23 cellular contexts compared by ENCODE assay signal in the genomic region with DNA sequence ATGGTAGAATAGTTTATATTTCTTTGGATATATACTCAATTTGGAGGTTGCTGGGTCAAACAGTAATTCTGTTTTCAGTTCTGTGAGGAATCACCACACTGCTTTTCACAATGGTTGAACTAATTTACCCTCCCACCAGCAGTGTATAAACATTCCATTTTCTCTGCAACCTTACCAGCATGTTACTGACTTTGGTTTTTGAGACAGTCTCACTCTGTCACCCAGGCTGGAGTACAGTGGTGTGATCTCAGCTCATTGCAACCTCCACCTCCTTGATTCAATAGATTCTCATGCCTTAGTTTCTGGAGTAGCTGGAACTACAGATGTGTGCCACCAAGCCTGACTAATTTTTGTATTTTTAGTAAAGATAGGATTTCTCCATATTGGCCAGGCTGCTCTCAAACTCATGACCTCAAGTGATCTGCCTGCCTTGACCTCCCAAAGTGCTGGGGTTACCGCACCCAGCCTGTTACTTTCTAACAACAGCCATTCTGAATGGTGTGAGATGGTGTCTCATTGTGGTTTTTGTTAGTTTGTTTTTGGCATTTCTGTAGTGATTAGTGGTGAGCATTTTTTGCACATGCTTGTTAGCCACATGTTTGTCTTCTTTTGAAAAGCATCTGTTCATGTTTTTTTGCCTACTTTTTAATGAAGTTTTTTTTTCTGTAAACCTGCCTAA.
"Had no signal": no experiment of that assay in that cellular context is flagged by ENCODE, and none has a peak within 500 bp of the region (broad histone marks: within the 10 kb centered on the region; RNA-seq: fewer than 3 reads in every experiment).

No MANE protein-coding gene starts in this region.

- H3K27me3 ChIP-seq: dorsolateral prefrontal cortex, gastrocnemius medialis, left lung, sigmoid colon, spleen, thyroid gland, uterus had no signal

- H2AFZ ChIP-seq: parathyroid adenoma had no signal

- H3K9me3 ChIP-seq: gastrocnemius medialis, left lung, sigmoid colon, spleen, thyroid gland, uterus had no signal

- H3K27me3 Mint-ChIP-seq: activated CD4-positive, alpha-beta T cell treated with anti-CD3 and anti-CD28 coated beads for 36 hours; activated naive CD8-positive, alpha-beta T cell treated with anti-CD3 and anti-CD28 coated beads for 36 hours; brain; naive B cell had no signal

- H3K4me1 ChIP-seq: gastrocnemius medialis, left lung, spleen, uterus had no signal

- H3K4me3 Mint-ChIP-seq: activated CD4-positive, alpha-beta T cell treated with anti-CD3 and anti-CD28 coated beads for 36 hours; activated naive CD8-positive, alpha-beta T cell treated with anti-CD3 and anti-CD28 coated beads for 36 hours; activated T-helper 1 cell treated with anti-CD3 and anti-CD28 coated beads, Interleukin-12 subunit alpha, Interleukin-12 subunit beta, Interleukin-2, Interleukin-4 antibody, amounts not matched to agents 30 ng/mL and 10 ng/mL and 1 ng/mL, durations not matched to agents 14 hours and 24 hours and 36 hours; brain; naive B cell; T-helper 1 cell treated with Interleukin-12 subunit alpha and Interleukin-12 subunit beta and Interleukin-4 antibody, amounts not matched to agents 30 μg/mL and 1 μg/mL, for 36 hours had no signal

- H3K27ac ChIP-seq: dorsolateral prefrontal cortex, gastrocnemius medialis, left lung, parathyroid adenoma, sigmoid colon, spleen, uterus had no signal

- H3K9me3 Mint-ChIP-seq: activated naive CD8-positive, alpha-beta T cell treated with anti-CD3 and anti-CD28 coated beads for 36 hours; naive B cell had no signal

- DNase-seq: activated CD4-positive, alpha-beta T cell treated with anti-CD3 and anti-CD28 coated beads for 36 hours; activated CD4-positive, alpha-beta T cell treated with anti-CD3 and anti-CD28 coated beads, Interleukin-2, amount 50 U/mL, for 48 hours; activated naive CD4-positive, alpha-beta T cell; activated naive CD8-positive, alpha-beta T cell treated with anti-CD3 and anti-CD28 coated beads for 36 hours; activated T-cell treated with anti-CD3 and anti-CD28 coated beads for 4 hours; amygdala; caudate nucleus; dorsolateral prefrontal cortex; erythroblast; gastrocnemius medialis; head of caudate nucleus; left lung; naive B cell; sigmoid colon; spleen; stimulated activated naive CD4-positive, alpha-beta T cell treated with Interleukin-2 at 50 U/mL for 16 hours; uterus had no signal

- H3K27ac Mint-ChIP-seq: activated CD4-positive, alpha-beta T cell treated with anti-CD3 and anti-CD28 coated beads for 36 hours; activated naive CD8-positive, alpha-beta T cell treated with anti-CD3 and anti-CD28 coated beads for 36 hours; activated T-helper 1 cell treated with anti-CD3 and anti-CD28 coated beads, Interleukin-12 subunit alpha, Interleukin-12 subunit beta, Interleukin-2, Interleukin-4 antibody, amounts not matched to agents 30 ng/mL and 10 ng/mL and 1 ng/mL, durations not matched to agents 14 hours and 24 hours and 36 hours; brain; naive B cell; T-helper 1 cell treated with Interleukin-12 subunit alpha and Interleukin-12 subunit beta and Interleukin-4 antibody, amounts not matched to agents 30 μg/mL and 1 μg/mL, for 36 hours had no signal

- H3K9ac ChIP-seq: parathyroid adenoma had no signal

- H3K4me3 ChIP-seq: dorsolateral prefrontal cortex, gastrocnemius medialis, left lung, sigmoid colon, spleen, thyroid gland, uterus had no signal

- H3K36me3 ChIP-seq: gastrocnemius medialis, thyroid gland, uterus had no signal

- ATAC-seq: activated CD4-positive, alpha-beta T cell treated with anti-CD3 and anti-CD28 coated beads for 36 hours; gastrocnemius medialis; left lung had no signal

- FAIRE-seq: colon had no signal
